Comparison of ENCODE assay signal across 17 cellular contexts in genomic region chr22:27705391-27706080, GRCh38.
"Had no signal": no experiment of that assay in that cellular context is flagged by ENCODE, and none has a peak within 500 bp of the region (broad histone marks: within the 10 kb centered on the region; RNA-seq: fewer than 3 reads in every experiment).

No MANE protein-coding gene starts in this region.

- H3K4me1 Mint-ChIP-seq: T-helper 17 cell had no signal

- H3K4me1 ChIP-seq: adrenal gland, prostate gland, sigmoid colon had no signal

- H3K27ac ChIP-seq: adrenal gland, prostate gland, sigmoid colon had no signal

- ATAC-seq: left cardiac atrium; naive thymus-derived CD8-positive, alpha-beta T cell; T-helper 17 cell had no signal

- H3K27me3 ChIP-seq: adrenal gland, sigmoid colon had no signal

- H3K36me3 Mint-ChIP-seq: naive thymus-derived CD8-positive, alpha-beta T cell had no signal

- H3K4me3 ChIP-seq: adrenal gland, prostate gland, sigmoid colon had no signal

- H3K36me3 ChIP-seq: adrenal gland, prostate gland, sigmoid colon had no signal

- H3K4me3 Mint-ChIP-seq: dendritic cell treated with granulocyte-macrophage colony-stimulating factor and Interleukin-4, amounts not matched to agents 40 ng/mL and 50 ng/mL, for 4 days; naive thymus-derived CD8-positive, alpha-beta T cell; T-helper 17 cell had no signal

- H3K9me3 ChIP-seq: adrenal gland, prostate gland had no signal

- DNase-seq: activated CD4-positive, alpha-beta T cell treated with anti-CD3 and anti-CD28 coated beads, Interleukin-2, amount 50 U/mL, for 4 hours; activated naive CD4-positive, alpha-beta T cell treated with anti-CD3 and anti-CD28 coated beads, Interleukin-2, amount 50 U/mL, for 16 hours; activated T-cell treated with anti-CD3 and anti-CD28 coated beads, Interleukin-2, amount 50 U/mL, for 1 hour; adrenal gland; central memory CD4-positive, alpha-beta T cell; head of caudate nucleus; left cardiac atrium; naive thymus-derived CD8-positive, alpha-beta T cell; nucleus accumbens; sigmoid colon; stimulated activated CD4-positive, alpha-beta T cell treated with anti-CD3 and anti-CD28 coated beads, Interleukin-12 subunit alpha, Interleukin-12 subunit beta, amount 100 ng/mL, for 4 hours; stimulated activated naive CD4-positive, alpha-beta T cell; substantia nigra; T-helper 17 cell; trophoblast cell had no signal

- H3K27ac Mint-ChIP-seq: dendritic cell treated with granulocyte-macrophage colony-stimulating factor and Interleukin-4, amounts not matched to agents 40 ng/mL and 50 ng/mL, for 4 days; naive thymus-derived CD8-positive, alpha-beta T cell; T-helper 17 cell had no signal
